Comparison of ENCODE assay signal across 8 cellular contexts in the genomic region with DNA sequence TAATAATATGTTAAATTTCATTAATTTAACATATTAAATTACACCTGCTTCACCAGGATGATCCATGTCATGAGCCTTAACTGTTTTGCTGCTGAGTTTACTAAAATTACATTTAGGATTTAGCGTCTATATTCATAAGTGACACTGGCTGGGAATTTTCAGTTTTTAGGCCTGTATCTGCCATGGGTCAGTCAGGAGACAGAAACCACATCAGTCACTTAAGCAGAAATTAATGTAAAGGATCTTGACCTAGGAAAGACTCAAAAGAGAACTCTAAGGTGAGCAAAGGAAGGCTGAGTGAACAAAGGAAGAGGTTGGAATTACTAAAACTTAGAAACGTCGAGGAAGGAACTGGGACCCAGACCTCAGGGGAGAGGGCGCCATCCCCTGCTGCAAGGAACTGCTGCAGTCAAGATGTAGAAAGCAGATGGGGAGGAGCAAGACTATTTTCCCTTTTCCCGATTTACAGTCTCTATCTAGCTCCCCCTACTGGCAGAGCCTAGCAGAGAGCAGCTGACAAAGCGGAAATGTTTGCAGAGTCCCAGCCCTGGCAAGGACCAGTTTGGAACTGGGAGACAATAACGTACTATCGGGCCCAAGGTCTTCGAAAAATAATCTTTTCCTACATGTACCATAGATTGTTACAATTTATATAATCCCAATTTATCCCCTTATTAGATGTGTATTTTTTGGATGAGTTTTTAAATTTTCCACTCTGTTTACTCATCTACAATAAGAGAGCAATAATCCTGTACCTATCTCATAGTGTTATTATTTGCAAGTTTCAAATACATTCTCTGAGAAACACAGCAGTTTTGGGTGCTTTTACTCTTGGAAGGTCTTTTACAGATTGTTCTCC. TPM values are rescaled to one million over a fixed set of nuclear protein-coding genes. Genes with fewer than 3 reads are reported as not detected.
A peak's percentile ranks its signal among the peaks of the same experiment; 100 is the strongest.
DNase-seq lines count a peak whose midpoint lies in the region; ATAC-seq and TF ChIP-seq lines count a peak whose summit lies in the region.

No MANE protein-coding gene starts in this region.

- ATAC-seq in GM21786 (IDR thresholded peaks at IDR 0.05; ENCODE audit: unreplicated experiment) (peak; percentile 92), HG03280 (IDR thresholded peaks at IDR 0.05; ENCODE audit: unreplicated experiment) (no peak)

- POLR2A ChIA-PET in RWPE1 (lab: Yijun Ruan, JAX; ENCODE audit: low non-redundant PET): no interaction called here

- CTCF ChIA-PET in RWPE1 (lab: Yijun Ruan, JAX): interaction anchor here (0.6 to 0.8 kb wide), 2 partner anchors 17 to 744 kb away, joined by 3 to 4 read pairs; no protein-coding TSS in a partner anchor

- H3K27ac ChIP-seq in RWPE1: no peak overlapping the region

- DNase-seq in DMS114 treated with DMSO at 0.1 percent for 48 hours (lab: John Stamatoyannopoulos, UW; ENCODE audit: unreplicated experiment) (peak; percentile 62), MV-4-11 (lab: John Stamatoyannopoulos, UW) (peak; percentile 75), RWPE1 (ENCODE audit: low spot score) (peak; percentile 35), foreskin melanocyte (peak; percentile 72), occipital lobe (lab: John Stamatoyannopoulos, UW) (peak; percentile 36)
- peak; percentile 38 for DNase-seq in activated gamma-delta T cell treated with anti-CD3 and anti-CD28 coated beads, Interleukin-2, amount 50 U/mL, for 16 hours (ENCODE audit: low read depth)

- peak; percentile 74 for TF ChIP-seq CTCF in RWPE1 (conservative IDR thresholded peaks at IDR 0.05; ENCODE audit: low read depth)

RNA-seq across cellular contexts. Expression of gene RBBP7, which starts 22.6 kb away (rescaled TPM):
- total RNA-seq in occipital lobe: 60.8 TPM

RNA-seq across cellular contexts. Expression of gene REPS2, which starts 53.7 kb away (rescaled TPM):
- 37.7 TPM for total RNA-seq in occipital lobe
